ENCODE assay signal across 23 cellular contexts in the genomic region with DNA sequence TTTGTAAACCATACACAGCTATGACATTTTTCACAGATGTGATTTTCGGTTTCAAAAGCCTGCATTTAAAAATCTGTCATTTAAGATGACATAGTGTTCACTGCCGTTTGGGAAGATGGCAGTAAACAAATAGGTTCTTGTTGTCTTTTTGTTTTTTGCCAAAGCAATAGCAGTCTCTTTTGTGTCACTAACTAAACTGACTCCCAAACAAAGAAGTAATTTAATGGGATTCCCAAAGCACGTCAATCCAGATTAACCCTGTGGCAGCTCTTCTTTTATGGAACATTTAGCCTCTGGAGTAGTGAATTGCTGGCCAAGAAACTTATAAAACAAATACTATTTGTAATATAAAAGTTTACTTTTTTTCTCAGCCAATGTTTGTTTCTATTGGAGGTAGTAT.
"Had no signal": no experiment of that assay in that cellular context is flagged by ENCODE, and none has a peak within 500 bp of the region (broad histone marks: within the 10 kb centered on the region; RNA-seq: fewer than 3 reads in every experiment).

No MANE protein-coding gene starts in this region.

- H3K27me3 ChIP-seq: breast epithelium, gastrocnemius medialis, heart left ventricle, left lung, right atrium auricular region, tibial nerve had no signal

- H3K4me3 Mint-ChIP-seq: activated CD4-positive, alpha-beta T cell treated with anti-CD3 and anti-CD28 coated beads, Interleukin-2, amount 10 ng/mL, durations not matched to agents 24 days and 14 days; activated CD8-positive, alpha-beta T cell treated with anti-CD3 and anti-CD28 coated beads, Interleukin-2, amount 10 ng/mL, durations not matched to agents 7 days and 5 days; activated naive CD4-positive, alpha-beta T cell treated with anti-CD3 and anti-CD28 coated beads for 36 hours; activated T-cell treated with anti-CD3 and anti-CD28 coated beads, Interleukin-2, amount 50 U/mL, for 4 hours; endodermal cell; nephron progenitor cell had no signal

- H3K4me1 ChIP-seq: breast epithelium, heart left ventricle, left lung, right atrium auricular region, tibial nerve had no signal

- H3K4me1 Mint-ChIP-seq: activated CD4-positive, alpha-beta T cell treated with anti-CD3 and anti-CD28 coated beads, Interleukin-2, amount 10 ng/mL, durations not matched to agents 24 days and 14 days; nephron progenitor cell had no signal

- ATAC-seq: activated CD8-positive, alpha-beta T cell treated with anti-CD3 and anti-CD28 coated beads, Interleukin-2, amount 10 ng/mL, durations not matched to agents 7 days and 5 days; activated T-cell treated with anti-CD3 and anti-CD28 coated beads, Interleukin-2, amount 50 U/mL, for 4 hours; gastrocnemius medialis; heart left ventricle; left lung had no signal

- H3K36me3 ChIP-seq: breast epithelium, gastrocnemius medialis, heart left ventricle, left lung, right atrium auricular region, tibial nerve had no signal

- H3K27ac ChIP-seq: breast epithelium, epithelial cell of prostate, gastrocnemius medialis, heart left ventricle, left lung, right atrium auricular region, tibial nerve had no signal

- H3K9me3 Mint-ChIP-seq: activated CD4-positive, alpha-beta T cell treated with anti-CD3 and anti-CD28 coated beads, Interleukin-2, amount 10 ng/mL, durations not matched to agents 24 days and 14 days; activated T-cell treated with anti-CD3 and anti-CD28 coated beads, Interleukin-2, amount 50 U/mL, for 4 hours; endodermal cell; nephron progenitor cell had no signal

- H3K4me3 ChIP-seq: breast epithelium, gastrocnemius medialis, heart left ventricle, left lung, right atrium auricular region, tibial nerve had no signal

- DNase-seq: activated CD4-positive, alpha-beta T cell treated with anti-CD3 and anti-CD28 coated beads, Interleukin-2, amount 10 ng/mL, durations not matched to agents 24 days and 14 days; activated CD4-positive, CD25-positive, alpha-beta regulatory T cell; activated CD8-positive, alpha-beta memory T cell treated with anti-CD3 and anti-CD28 coated beads, Interleukin-2, amount 50 U/mL, for 4 hours; activated CD8-positive, alpha-beta T cell treated with anti-CD3 and anti-CD28 coated beads, Interleukin-2, amount 10 ng/mL, durations not matched to agents 7 days and 5 days; activated naive CD4-positive, alpha-beta T cell treated with anti-CD3 and anti-CD28 coated beads for 36 hours; activated T-cell treated with anti-CD3 and anti-CD28 coated beads, Interleukin-2, amount 50 U/mL, for 4 hours; cerebellar nuclear complex; dermis blood vessel endothelial cell; endodermal cell; gastrocnemius medialis; heart left ventricle; kidney; left lung; nephron progenitor cell; stimulated activated CD4-positive, alpha-beta T cell treated with anti-CD3 and anti-CD28 coated beads, Interleukin-12 subunit alpha, Interleukin-12 subunit beta, amount 100 ng/mL, for 4 hours; stimulated activated CD4-positive, alpha-beta T cell treated with anti-CD3 and anti-CD28 coated beads, Interleukin-1b, Interleukin-23, amount 100 ng/mL, for 48 hours; stimulated activated naive CD4-positive, alpha-beta T cell treated with Interleukin-2 at 50 U/mL for 16 hours; T1000 had no signal

- H3K27me3 Mint-ChIP-seq: activated CD4-positive, alpha-beta T cell treated with anti-CD3 and anti-CD28 coated beads, Interleukin-2, amount 10 ng/mL, durations not matched to agents 24 days and 14 days; progenitor cell of endocrine pancreas had no signal

- H3K9me3 ChIP-seq: breast epithelium, gastrocnemius medialis, heart left ventricle, left lung, right atrium auricular region, tibial nerve had no signal

- H3K27ac Mint-ChIP-seq: activated CD4-positive, alpha-beta T cell treated with anti-CD3 and anti-CD28 coated beads, Interleukin-2, amount 10 ng/mL, durations not matched to agents 24 days and 14 days; activated CD8-positive, alpha-beta T cell treated with anti-CD3 and anti-CD28 coated beads, Interleukin-2, amount 10 ng/mL, durations not matched to agents 7 days and 5 days; activated naive CD4-positive, alpha-beta T cell treated with anti-CD3 and anti-CD28 coated beads for 36 hours; endodermal cell; nephron progenitor cell; progenitor cell of endocrine pancreas had no signal
